In the genomic region with DNA sequence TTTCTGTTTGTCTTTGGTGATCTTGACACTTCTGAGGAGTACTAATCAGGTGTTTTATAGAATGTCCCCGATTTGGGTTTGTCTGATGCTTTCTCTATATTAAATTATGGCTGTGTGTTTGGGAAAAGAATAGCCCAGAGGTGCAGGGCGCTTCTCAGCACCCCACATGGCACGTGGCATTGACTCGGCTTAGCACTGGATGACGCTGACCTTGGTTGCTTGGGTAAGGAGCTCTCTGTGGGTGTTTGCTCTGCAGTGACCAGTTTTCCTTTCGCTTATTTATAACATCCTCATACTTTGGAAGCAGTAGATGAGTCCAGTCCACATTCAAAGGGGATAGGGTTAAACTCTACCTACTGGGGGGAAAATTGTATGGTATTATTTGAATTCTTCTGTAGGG, we compare ENCODE assay signal across 13 cellular contexts. TPM values are rescaled to one million over a fixed set of nuclear protein-coding genes. Genes with fewer than 3 reads are reported as not detected.
DNase-seq lines count a peak whose midpoint lies in the region; ATAC-seq lines count a peak whose summit lies in the region.
"Had no signal": no experiment of that assay in that cellular context is flagged by ENCODE, and none has a peak within 500 bp of the region (broad histone marks: within the 10 kb centered on the region; RNA-seq: fewer than 3 reads in every experiment).

No MANE protein-coding gene starts in this region.

- no peak overlapping the region for H3K27ac ChIP-seq in CD4-positive, alpha-beta memory T cell (ENCODE audit: low read depth, low read length)

- H3K4me1 Mint-ChIP-seq in CD4-positive, alpha-beta memory T cell, result peaks cover 71 to 94% (median 77%) of the 10 kb centered on the region in 4 donors
- H3K4me1 Mint-ChIP-seq in IgD-negative memory B cell, result peaks cover 54 to 72% (median 68%) of the 10 kb centered on the region in 3 donors
- H3K4me1 Mint-ChIP-seq in central memory CD8-positive, alpha-beta T cell, result peaks cover 82% of the 10 kb centered on the region
- H3K4me1 Mint-ChIP-seq in naive thymus-derived CD8-positive, alpha-beta T cell, result peaks cover 56 to 96% (median 83%) of the 10 kb centered on the region in 4 donors

- POLR2A ChIA-PET in CD4-positive, alpha-beta memory T cell (lab: Charles Lee; ENCODE audit: partially characterized antibody), result interaction anchor here (0.7 to 3.4 kb wide), 5 partner anchors 9 to 15 kb away, joined by 3 to 34 read pairs (median 6); partner anchors contain the start of gene FAM120AOS
- POLR2A ChIA-PET in naive thymus-derived CD8-positive, alpha-beta T cell (lab: Charles Lee), result interaction anchor here (0.9 kb wide), 1 partner anchor 101 kb away, joined by 3 read pairs; no protein-coding TSS in a partner anchor

- CTCF ChIA-PET in CD4-positive, alpha-beta memory T cell (lab: Charles Lee; ENCODE audit: partially characterized antibody), result interaction anchor here (4.0 kb wide), 1 partner anchor 12 kb away, joined by 19 read pairs; the partner anchor contains the start of gene FAM120AOS

- no peaks in the 10 kb centered on the region for H3K27me3 Mint-ChIP-seq in CD4-positive, alpha-beta memory T cell
- no peaks in the 10 kb centered on the region for H3K27me3 Mint-ChIP-seq in IgD-negative memory B cell
- no peaks in the 10 kb centered on the region for H3K27me3 Mint-ChIP-seq in central memory CD8-positive, alpha-beta T cell
- no peaks in the 10 kb centered on the region for H3K27me3 Mint-ChIP-seq in naive thymus-derived CD8-positive, alpha-beta T cell

- H3K27me3 ChIP-seq in CD4-positive, alpha-beta memory T cell (ENCODE audit: insufficient read depth, low read length), result no peaks in the 10 kb centered on the region
- H3K27me3 ChIP-seq: neutrophil had no signal

- H3K4me3 ChIP-seq in CD4-positive, alpha-beta memory T cell (ENCODE audit: low read length in 2 of 2), result no peak overlapping the region

- H3K4me1 ChIP-seq in CD4-positive, alpha-beta memory T cell (ENCODE audit: insufficient read depth, low read length), result peaks cover 82% of the 10 kb centered on the region

- DNase-seq in CD4-positive, alpha-beta memory T cell, result no peak
- DNase-seq in central memory CD8-positive, alpha-beta T cell (ENCODE audit: low spot score in 2 of 2), result no peak
- no peak for DNase-seq in naive thymus-derived CD8-positive, alpha-beta T cell
- DNase-seq in NCI-H2171 treated with DMSO at 0.1 percent for 48 hours (lab: John Stamatoyannopoulos, UW), result no peak
- DNase-seq in HuH-7 (ENCODE audit: low spot score), result no peak
- DNase-seq in foreskin melanocyte, result no peak
- no peak for DNase-seq in T1000 (lab: John Stamatoyannopoulos, UW)
- DNase-seq: left colon, SK-N-SH, substantia nigra had no signal

- intact Hi-C loops in CD4-positive, alpha-beta memory T cell (cut with micrococcal nuclease), result loop anchor here (2.0 kb wide), 1 partner anchor 15 kb away; the partner anchor contains the start of gene FAM120A

- no peaks in the 10 kb centered on the region for H3K9me3 Mint-ChIP-seq in CD4-positive, alpha-beta memory T cell
- no peaks in the 10 kb centered on the region for H3K9me3 Mint-ChIP-seq in IgD-negative memory B cell
- no peaks in the 10 kb centered on the region for H3K9me3 Mint-ChIP-seq in central memory CD8-positive, alpha-beta T cell
- no peaks in the 10 kb centered on the region for H3K9me3 Mint-ChIP-seq in naive thymus-derived CD8-positive, alpha-beta T cell
- H3K9me3 Mint-ChIP-seq: activated naive CD4-positive, alpha-beta T cell treated with anti-CD3 and anti-CD28 coated beads, Interleukin-2, amount 50 U/mL, for 72 hours had no signal

- H3K36me3 Mint-ChIP-seq in CD4-positive, alpha-beta memory T cell, result peaks cover 6 to 12% of the 10 kb centered on the region in 2 donors
- peaks cover 4% of the 10 kb centered on the region for H3K36me3 Mint-ChIP-seq in IgD-negative memory B cell
- H3K36me3 Mint-ChIP-seq in central memory CD8-positive, alpha-beta T cell (ENCODE audit: insufficient read depth), result peaks cover 3% of the 10 kb centered on the region
- H3K36me3 Mint-ChIP-seq in naive thymus-derived CD8-positive, alpha-beta T cell, result peaks cover 0 to 13% (median 0%) of the 10 kb centered on the region in 3 donors

- peak overlapping the region in 5 of 8 donors; percentile 26 to 73 (median 45) for H3K4me3 Mint-ChIP-seq in CD4-positive, alpha-beta memory T cell
- H3K4me3 Mint-ChIP-seq in IgD-negative memory B cell, result peak overlapping the region in 2 of 4 donors; percentile 45 to 49
- no peak overlapping the region for H3K4me3 Mint-ChIP-seq in central memory CD8-positive, alpha-beta T cell
- peak overlapping the region in 7 of 10 donors; percentile 15 to 69 (median 31) for H3K4me3 Mint-ChIP-seq in naive thymus-derived CD8-positive, alpha-beta T cell

- H3K27ac Mint-ChIP-seq in CD4-positive, alpha-beta memory T cell, result peak overlapping the region in 4 of 7 donors; percentile 10 to 49 (median 37)
- peak overlapping the region in 2 of 3 donors; percentile 16 to 76 for H3K27ac Mint-ChIP-seq in IgD-negative memory B cell
- H3K27ac Mint-ChIP-seq in central memory CD8-positive, alpha-beta T cell (ENCODE audit: low read depth), result peak overlapping the region; percentile 58
- H3K27ac Mint-ChIP-seq in naive thymus-derived CD8-positive, alpha-beta T cell, result peak overlapping the region in 4 of 10 donors; percentile 66 to 84 (median 80)

- H3K36me3 ChIP-seq in CD4-positive, alpha-beta memory T cell (ENCODE audit: insufficient read depth, low read length), result no peaks in the 10 kb centered on the region
- H3K36me3 ChIP-seq: neutrophil had no signal

- H3K9me3 ChIP-seq in CD4-positive, alpha-beta memory T cell (ENCODE audit: control insufficient read depth in 1 of 2, low read length in 2 of 2), result no peaks in the 10 kb centered on the region
- H3K9me3 ChIP-seq: neutrophil, SK-N-SH had no signal

- ATAC-seq in central memory CD8-positive, alpha-beta T cell (replicated peaks; ENCODE audit: extremely low read depth, poor library complexity, severe bottlenecking), result no peak
- no peak for ATAC-seq in naive thymus-derived CD8-positive, alpha-beta T cell
- ATAC-seq: left colon had no signal

RNA-seq across cellular contexts. Expression of gene FAM120AOS, which starts 12.5 kb away (rescaled TPM):
- total RNA-seq in CD4-positive, alpha-beta memory T cell, result 10 to 100 TPM; 49.7 to 50.8 TPM
- 10 to 100 TPM; 57.5 to 64.6 TPM for polyA plus RNA-seq in CD4-positive, alpha-beta memory T cell
- 62.9 TPM for polyA plus RNA-seq in IgD-negative memory B cell
- 10 to 100 TPM; 49.7 to 54.6 TPM for total RNA-seq in naive thymus-derived CD8-positive, alpha-beta T cell
- 10 to 100 TPM; 49.3 to 59.7 (median 55.7) TPM for polyA plus RNA-seq in naive thymus-derived CD8-positive, alpha-beta T cell

RNA-seq across cellular contexts. Expression of gene FAM120A, which starts 14.4 kb away (rescaled TPM):
- total RNA-seq in CD4-positive, alpha-beta memory T cell, result 10 to 100 TPM; 85.8 to 88.5 TPM
- 10 to 100 TPM in 1 of 2 donors, 1 to 10 TPM in 1; 6.2 to 14.0 TPM for polyA plus RNA-seq in CD4-positive, alpha-beta memory T cell
- polyA plus RNA-seq in IgD-negative memory B cell, result 14.5 TPM
- total RNA-seq in naive thymus-derived CD8-positive, alpha-beta T cell, result 10 to 100 TPM; 82.2 to 85.4 TPM
- 10 to 100 TPM in 1 of 3 donors, 1 to 10 TPM in 2; 7.8 to 10.7 (median 10.0) TPM for polyA plus RNA-seq in naive thymus-derived CD8-positive, alpha-beta T cell
